In genomic region chr19:5857203-5858081, GRCh38 we compare ENCODE assay signal across 23 cellular contexts. TPM values are rescaled to one million over a fixed set of nuclear protein-coding genes. Genes with fewer than 3 reads are reported as not detected.
DNase-seq lines count a peak whose midpoint lies in the region; ATAC-seq, FAIRE-seq and TF ChIP-seq lines count a peak whose summit lies in the region.
"Had no signal": no experiment of that assay in that cellular context is flagged by ENCODE, and none has a peak within 500 bp of the region (broad histone marks: within the 10 kb centered on the region; RNA-seq: fewer than 3 reads in every experiment).

No MANE protein-coding gene starts in this region.

- no peak for TF ChIP-seq EP300 in K562 (IDR thresholded peaks at IDR 0.05; ENCODE audit: low read length)

- no peaks in the 10 kb centered on the region for H3K36me3 ChIP-seq in HCT116 (ENCODE audit: control insufficient read depth in 1 of 2, insufficient read depth in 2 of 2, low read length in 2 of 2)
- no peaks in the 10 kb centered on the region for H3K36me3 ChIP-seq in K562 (ENCODE audit: control insufficient read depth, insufficient read depth, low read length)
- no peaks in the 10 kb centered on the region for H3K36me3 ChIP-seq in trophoblast cell (ENCODE audit: control insufficient read depth in 1 of 2, insufficient read depth in 2 of 2, low read length in 2 of 2)

- CTCF ChIA-PET in HCT116 (lab: Charles Lee) (interaction anchor here (1.5 kb wide), 1 partner anchor 53 kb away, joined by 4 read pairs; no protein-coding TSS in a partner anchor), K562 (lab: Yijun Ruan, JAX; ENCODE audit: low intra/inter-chr PET ratio) (interaction anchor here (0.6 kb wide), 1 partner anchor 98 kb away, joined by 4 read pairs; no protein-coding TSS in a partner anchor)

- no peak for DNase-seq in HCT116 (ENCODE audit: low read depth, low spot score)
- DNase-seq in MV-4-11 (lab: John Stamatoyannopoulos, UW), result peak; percentile 42
- DNase-seq in K562 (ENCODE audit: extremely low read depth in 1 of 4, low spot score in 3 of 4), result no peak
- peak; percentile 95 to 98 for DNase-seq in trophoblast cell
- no peak for DNase-seq in HUDEP-2 (lab: John Stamatoyannopoulos, UW; ENCODE audit: unreplicated experiment in 76 of 76)
- DNase-seq: C1 segment of cervical spinal cord; Caco-2; CD4-positive, alpha-beta memory T cell; DMS 273 treated with DMSO at 0.1 percent for 48 hours; DMS79; EL; GDM1; H9; HFFc6 had no signal

- H3K9me2 ChIP-seq in HCT116 (ENCODE audit: insufficient read depth), result no peaks in the 10 kb centered on the region

- no peaks in the 10 kb centered on the region for H3K36me3 Mint-ChIP-seq in activated T-helper 17 cell treated with anti-CD3 and anti-CD28 coated beads, Interleukin-2, amount 50 U/mL, for 72 hours (ENCODE audit: low read depth)
- H3K36me3 Mint-ChIP-seq: CD4-positive, alpha-beta memory T cell had no signal

- intact Hi-C loops in HCT116 (cut with micrococcal nuclease) (no loop called here), K562 (cut with micrococcal nuclease) (no loop called here)

- H3K4me1 ChIP-seq in HCT116 (ENCODE audit: control insufficient read depth in 1 of 2, insufficient read depth in 2 of 2, low read length in 2 of 2), result no peaks in the 10 kb centered on the region; a peak in 1 of 4 replicates
- H3K4me1 ChIP-seq in K562 (replicated peaks in 1 of 2; ENCODE audit: control insufficient read depth in 2 of 2, insufficient read depth in 2 of 2, low read length in 2 of 2), result no peaks in the 10 kb centered on the region; a peak in 1 of 5 replicates
- H3K4me1 ChIP-seq in trophoblast cell (ENCODE audit: control insufficient read depth in 1 of 2, insufficient read depth in 2 of 2, low read length in 2 of 2), result peaks cover 0 to 3% of the 10 kb centered on the region in 2 experiments

- H3K79me2 ChIP-seq in HCT116 (ENCODE audit: insufficient read depth, low read length) (no peaks in the 10 kb centered on the region), K562 (ENCODE audit: control insufficient read depth, insufficient read depth, low read length) (no peaks in the 10 kb centered on the region), trophoblast cell (ENCODE audit: control insufficient read depth, insufficient read depth, low read length, poor library complexity) (no peaks in the 10 kb centered on the region)

- H3K4me1 Mint-ChIP-seq in activated T-helper 17 cell treated with anti-CD3 and anti-CD28 coated beads, Interleukin-2, amount 50 U/mL, for 72 hours, result no peaks in the 10 kb centered on the region
- H3K4me1 Mint-ChIP-seq: CD4-positive, alpha-beta memory T cell; GM23338 had no signal

- no peak overlapping the region for H4K12ac ChIP-seq in trophoblast cell (ENCODE audit: low read depth, low read length)

- no peak overlapping the region for H4K8ac ChIP-seq in trophoblast cell (ENCODE audit: low read depth, low read length)

- H3K9me1 ChIP-seq in K562 (ENCODE audit: control insufficient read depth, insufficient read depth, low read length), result no peaks in the 10 kb centered on the region

- H3K27me3 Mint-ChIP-seq in activated T-helper 17 cell treated with anti-CD3 and anti-CD28 coated beads, Interleukin-2, amount 50 U/mL, for 72 hours, result no peaks in the 10 kb centered on the region

- H3K4ac ChIP-seq in trophoblast cell (ENCODE audit: low read depth, low read length), result no peak overlapping the region

- no peak overlapping the region for H2BK5ac ChIP-seq in trophoblast cell (ENCODE audit: low read depth, low read length, poor library complexity)

- POLR2A ChIA-PET in HCT116 (lab: Charles Lee) (no interaction called here), K562 (lab: Yijun Ruan, JAX) (interaction anchor here (0.7 kb wide), 1 partner anchor 17 kb away, joined by 3 read pairs; no protein-coding TSS in a partner anchor)

- no peak overlapping the region for H3K14ac ChIP-seq in trophoblast cell (ENCODE audit: low read length)

- no peak overlapping the region for H2BK12ac ChIP-seq in trophoblast cell (ENCODE audit: low read length)

- H3K4me3 Mint-ChIP-seq in activated T-helper 17 cell treated with anti-CD3 and anti-CD28 coated beads, Interleukin-2, amount 50 U/mL, for 72 hours, result no peak overlapping the region
- H3K4me3 Mint-ChIP-seq: CD4-positive, alpha-beta memory T cell; GM23338; H9; HFFc6 had no signal

- no peak overlapping the region for H4K91ac ChIP-seq in trophoblast cell (ENCODE audit: low read depth, low read length)

- H3K27ac Mint-ChIP-seq in activated T-helper 17 cell treated with anti-CD3 and anti-CD28 coated beads, Interleukin-2, amount 50 U/mL, for 72 hours, result no peak overlapping the region
- H3K27ac Mint-ChIP-seq: CD4-positive, alpha-beta memory T cell; GM23338; H9; HFFc6 had no signal

- H3K9me3 ChIP-seq in HCT116 (ENCODE audit: control insufficient read depth in 1 of 2, insufficient read depth in 1 of 2, low read depth in 1 of 2, low read length in 2 of 2) (no peaks in the 10 kb centered on the region; a peak in 1 of 4 replicates), K562 (replicated peaks; ENCODE audit: control insufficient read depth, insufficient read depth, low read depth, low read length) (no peaks in the 10 kb centered on the region), trophoblast cell (ENCODE audit: insufficient read depth, low read depth, low read length) (peaks cover 1% of the 10 kb centered on the region)

- H3K27ac ChIP-seq in HCT116 (ENCODE audit: low read depth, low read length), result no peak overlapping the region
- no peak overlapping the region for H3K27ac ChIP-seq in K562 (ENCODE audit: extremely low read depth, low read depth, low read length)
- H3K27ac ChIP-seq in trophoblast cell (ENCODE audit: low read depth, low read length), result no peak overlapping the region

- TF ChIP-seq RAD21 in HCT116 (IDR thresholded peaks at IDR 0.05; ENCODE audit: low read depth), result no peak
- TF ChIP-seq RAD21 in K562 (CRISPR knock-in tag; conservative IDR thresholded peaks at IDR 0.05 in 1 of 2, IDR thresholded peaks at IDR 0.05 in 1 of 2), result no peak

- ATAC-seq in HCT116 (no peak), K562 (no peak), GM19035 (IDR thresholded peaks at IDR 0.05; ENCODE audit: unreplicated experiment) (no peak), HG02938 (IDR thresholded peaks at IDR 0.05; ENCODE audit: unreplicated experiment) (no peak)
- ATAC-seq in activated T-helper 17 cell treated with anti-CD3 and anti-CD28 coated beads, Interleukin-2, amount 50 U/mL, for 72 hours (replicated peaks), result no peak
- ATAC-seq: GM12878, GM23338 had no signal

- H3K23ac ChIP-seq in trophoblast cell (ENCODE audit: low read length), result no peak overlapping the region

- no peak overlapping the region for H3K4me3 ChIP-seq in HCT116 (replicated peaks in 1 of 2; ENCODE audit: low read depth in 1 of 2, low read length in 2 of 2)
- H3K4me3 ChIP-seq in K562, result no peak overlapping the region
- no peak overlapping the region for H3K4me3 ChIP-seq in trophoblast cell (ENCODE audit: low read depth, low read length)
- H3K4me3 ChIP-seq: GM12878, GM23338 had no signal

- H4K20me1 ChIP-seq in HCT116 (ENCODE audit: insufficient read depth) (no peaks in the 10 kb centered on the region), K562 (replicated peaks; ENCODE audit: control insufficient read depth, insufficient read depth, low read length) (no peaks in the 10 kb centered on the region; the same call in 1 of the 2 replicates)

- BruUV-seq in HCT116 (replicated peaks; lab: Mats Ljungman, UMichigan) (no TSS peak), K562 (replicated peaks; lab: Mats Ljungman, UMichigan) (no TSS peak)

- H3K4me2 ChIP-seq in HCT116 (ENCODE audit: low read length) (no peak overlapping the region), K562 (ENCODE audit: insufficient read depth, low read length) (no peak overlapping the region), trophoblast cell (ENCODE audit: low read length) (no peak overlapping the region)
- H3K4me2 ChIP-seq: GM23338 had no signal

- RAD21 ChIA-PET in HCT116 (lab: Charles Lee; ENCODE audit: low non-redundant PET in 1 of 2, low total read pairs in 2 of 2, uncharacterized antibody in 2 of 2, unreplicated experiment in 2 of 2), result no interaction called here

- H2BK120ac ChIP-seq in trophoblast cell (ENCODE audit: insufficient read depth, low read length, poor library complexity), result no peak overlapping the region

- no peak for TF ChIP-seq POLR2A in HCT116 (IDR thresholded peaks at IDR 0.05; ENCODE audit: borderline replicate concordance, extremely low read depth, insufficient read depth, insufficient read length)
- no peak for TF ChIP-seq POLR2A in K562 (conservative IDR thresholded peaks at IDR 0.05)

- H2AFZ ChIP-seq in HCT116 (ENCODE audit: low read depth, low read length, poor library complexity, severe bottlenecking) (no peak overlapping the region), K562 (ENCODE audit: low read depth, low read length) (no peak overlapping the region), trophoblast cell (ENCODE audit: insufficient read depth, low read length, poor library complexity) (no peak overlapping the region)
- H2AFZ ChIP-seq: GM23338 had no signal

- H3K27me3 ChIP-seq in HCT116 (ENCODE audit: insufficient read depth, low read length) (no peaks in the 10 kb centered on the region), K562 (ENCODE audit: control insufficient read depth in 2 of 2, insufficient read depth in 2 of 2, low read length in 2 of 2) (peaks cover 28 to 62% of the 10 kb centered on the region in 2 experiments), trophoblast cell (ENCODE audit: insufficient read depth, low read length) (no peaks in the 10 kb centered on the region)

- FAIRE-seq in K562 (lab: Jason Lieb, UNC), result no peak

- no peak overlapping the region for H3K9ac ChIP-seq in HCT116 (ENCODE audit: low read length)
- H3K9ac ChIP-seq in K562 (ENCODE audit: insufficient read depth in 1 of 2, low read depth in 2 of 2, low read length in 2 of 2), result no peak overlapping the region
- no peak overlapping the region for H3K9ac ChIP-seq in trophoblast cell (ENCODE audit: low read length)

- in situ Hi-C loops in K562 (cut with MboI), result no loop called here

- H3K9me3 Mint-ChIP-seq in activated T-helper 17 cell treated with anti-CD3 and anti-CD28 coated beads, Interleukin-2, amount 50 U/mL, for 72 hours, result no peaks in the 10 kb centered on the region
- H3K9me3 Mint-ChIP-seq: CD4-positive, alpha-beta memory T cell; GM23338; H9; HFFc6 had no signal

- 20% methylated on average over 18 of the region's 18 CpGs for WGBS in K562 (ENCODE audit: insufficient coverage, low coverage, missing lambda C conversion rate)
- WGBS in trophoblast cell (ENCODE audit: extremely low coverage, insufficient coverage, insufficient read length), result no CpG with 5 or more reads among the region's 18 CpGs

- TF ChIP-seq CTCF in HCT116 (IDR thresholded peaks at IDR 0.05 in 2 of 3, conservative IDR thresholded peaks at IDR 0.05 in 1 of 3; ENCODE audit: borderline replicate concordance in 1 of 3, insufficient read depth in 1 of 3, low read depth in 2 of 3, low read length in 2 of 3) (no peak), K562 (IDR thresholded peaks at IDR 0.05 in 2 of 3, conservative IDR thresholded peaks at IDR 0.05 in 1 of 3; ENCODE audit: insufficient read depth in 2 of 3, low read depth in 1 of 3, low read length in 3 of 3) (no peak)

- H3K79me1 ChIP-seq in trophoblast cell (ENCODE audit: low read length), result no peaks in the 10 kb centered on the region

- H3K18ac ChIP-seq in trophoblast cell (ENCODE audit: low read length), result no peak overlapping the region

- H2AK5ac ChIP-seq in trophoblast cell (ENCODE audit: low read length), result no peak overlapping the region

RNA-seq across cellular contexts. Expression of gene FUT3, which starts 6.2 kb away (rescaled TPM):
- 2.6 TPM for total RNA-seq in HCT116 (2021; ENCODE audit: unreplicated experiment)
- 9.6 and 9.9 TPM in 2 replicates for polyA plus RNA-seq in HCT116 (2012)
- total RNA-seq in K562 (2011; cell fraction: chromatin; rRNA removed; ENCODE audit: low replicate concordance), result 0.32 TPM in 1 of 2 replicates, not detected in the other
- not detected in 2 replicates for total RNA-seq in K562 (2011; cell fraction: nucleolus; rRNA removed)
- not detected in 2 replicates for total RNA-seq in K562 (2011; cell fraction: nucleoplasm; rRNA removed)
- 0.29 TPM in 1 of 2 replicates, not detected in the other for total RNA-seq in K562 (2014; rRNA removed)
- not detected in 2 replicates for total RNA-seq in K562 (2014; rRNA removed; fragmentation: Illumina TruSeq; extraction: Trizol)
- total RNA-seq in K562 (2015; rRNA removed; fragmentation: Illumina TruSeq; extraction: Trizol), result not detected in 2 replicates
- 0.09 TPM in 1 of 2 replicates, not detected in the other for total RNA-seq in K562 (2021)
- polyA plus RNA-seq in K562 (2011; rRNA removed), result not detected in 2 replicates
- not detected in 2 replicates for polyA plus RNA-seq in K562 (2011; cell fraction: cytosol; rRNA removed)
- not detected in 2 replicates for polyA plus RNA-seq in K562 (2011; cell fraction: nucleus; rRNA removed)
- polyA plus RNA-seq in K562 (2012), result 0.32 TPM in 1 of 2 replicates, not detected in the other
- polyA plus RNA-seq in K562 (2014; fragmentation: Illumina TruSeq; extraction: Trizol), result not detected in 2 replicates
- polyA plus RNA-seq in K562 (2014; fragmentation: Nextera tagmentation; extraction: Ambion mirVana), result not detected
- not detected in 2 replicates for polyA plus RNA-seq in K562 (2014; rRNA removed)
- polyA minus RNA-seq in K562 (2011; rRNA and poly(A)+ RNA removed), result not detected in 2 replicates
- polyA minus RNA-seq in K562 (2011; cell fraction: cytosol; rRNA and poly(A)+ RNA removed), result not detected in 2 replicates
- polyA minus RNA-seq in K562 (2011; cell fraction: nucleus; rRNA and poly(A)+ RNA removed), result not detected in 2 replicates
- 0.41 and 0.47 TPM in 2 replicates for polyA plus RNA-seq in trophoblast cell (2013)
- 1 to 10 TPM in 1 of 2 donors, not detected in 1; 1.4 TPM for total RNA-seq in activated T-helper 17 cell treated with anti-CD3 and anti-CD28 coated beads, Interleukin-2, amount 50 U/mL, for 72 hours
- total RNA-seq: A172, A673, GM23338, H4, H9, HFFc6 had no signal
- polyA plus RNA-seq: BJ; CD4-positive, alpha-beta memory T cell had no signal

RNA-seq across cellular contexts. Expression of gene FUT5, which starts 12.9 kb away (rescaled TPM):
- total RNA-seq in HCT116 (2021; ENCODE audit: unreplicated experiment), result 0.84 TPM
- polyA plus RNA-seq in HCT116 (2012), result not detected in 2 replicates
- not detected in 2 replicates for total RNA-seq in K562 (2011; cell fraction: chromatin; rRNA removed; ENCODE audit: low replicate concordance)
- 0.17 TPM in 1 of 2 replicates, not detected in the other for total RNA-seq in K562 (2011; cell fraction: nucleolus; rRNA removed)
- total RNA-seq in K562 (2011; cell fraction: nucleoplasm; rRNA removed), result not detected in 2 replicates
- total RNA-seq in K562 (2014; rRNA removed), result not detected in 2 replicates
- total RNA-seq in K562 (2014; rRNA removed; fragmentation: Illumina TruSeq; extraction: Trizol), result not detected in 2 replicates
- not detected in 2 replicates for total RNA-seq in K562 (2015; rRNA removed; fragmentation: Illumina TruSeq; extraction: Trizol)
- total RNA-seq in K562 (2021), result not detected in 2 replicates
- not detected in 2 replicates for polyA plus RNA-seq in K562 (2011; rRNA removed)
- polyA plus RNA-seq in K562 (2011; cell fraction: cytosol; rRNA removed), result not detected in 2 replicates
- polyA plus RNA-seq in K562 (2011; cell fraction: nucleus; rRNA removed), result not detected in 2 replicates
- not detected in 2 replicates for polyA plus RNA-seq in K562 (2012)
- polyA plus RNA-seq in K562 (2014; fragmentation: Illumina TruSeq; extraction: Trizol), result not detected in 2 replicates
- polyA plus RNA-seq in K562 (2014; fragmentation: Nextera tagmentation; extraction: Ambion mirVana), result not detected
- not detected in 2 replicates for polyA plus RNA-seq in K562 (2014; rRNA removed)
- not detected in 2 replicates for polyA minus RNA-seq in K562 (2011; rRNA and poly(A)+ RNA removed)
- not detected in 2 replicates for polyA minus RNA-seq in K562 (2011; cell fraction: cytosol; rRNA and poly(A)+ RNA removed)
- polyA minus RNA-seq in K562 (2011; cell fraction: nucleus; rRNA and poly(A)+ RNA removed), result not detected in 2 replicates
- 0.04 TPM in 2 replicates for polyA plus RNA-seq in trophoblast cell (2013)
- total RNA-seq in activated T-helper 17 cell treated with anti-CD3 and anti-CD28 coated beads, Interleukin-2, amount 50 U/mL, for 72 hours, result under 1 TPM in 1 of 2 donors, not detected in 1; 0.48 TPM
- total RNA-seq: A172, A673, Caco-2, GM12878, GM23338, H4, H9, HFFc6 had no signal
- polyA plus RNA-seq: BJ; CD4-positive, alpha-beta memory T cell; GM12878; GM23338 had no signal

RNA-seq across cellular contexts. Expression of gene FUT6, which starts 17.9 kb away (rescaled TPM):
- total RNA-seq in HCT116 (2021; ENCODE audit: unreplicated experiment), result not detected
- polyA plus RNA-seq in HCT116 (2012), result 0.22 and 0.32 TPM in 2 replicates
- 0.19 TPM in 1 of 2 replicates, not detected in the other for total RNA-seq in K562 (2011; cell fraction: chromatin; rRNA removed; ENCODE audit: low replicate concordance)
- total RNA-seq in K562 (2011; cell fraction: nucleolus; rRNA removed), result not detected in 2 replicates
- total RNA-seq in K562 (2011; cell fraction: nucleoplasm; rRNA removed), result not detected in 2 replicates
- not detected in 2 replicates for total RNA-seq in K562 (2014; rRNA removed)
- total RNA-seq in K562 (2014; rRNA removed; fragmentation: Illumina TruSeq; extraction: Trizol), result not detected in 2 replicates
- total RNA-seq in K562 (2015; rRNA removed; fragmentation: Illumina TruSeq; extraction: Trizol), result not detected in 2 replicates
- not detected in 2 replicates for total RNA-seq in K562 (2021)
- polyA plus RNA-seq in K562 (2011; rRNA removed), result not detected in 2 replicates
- polyA plus RNA-seq in K562 (2011; cell fraction: cytosol; rRNA removed), result not detected in 2 replicates
- polyA plus RNA-seq in K562 (2011; cell fraction: nucleus; rRNA removed), result not detected in 2 replicates
- polyA plus RNA-seq in K562 (2012), result not detected in 2 replicates
- not detected in 2 replicates for polyA plus RNA-seq in K562 (2014; fragmentation: Illumina TruSeq; extraction: Trizol)
- polyA plus RNA-seq in K562 (2014; fragmentation: Nextera tagmentation; extraction: Ambion mirVana), result under 1 TPM in 1 of 2 experiments, not detected in 1; 0.04 TPM
- polyA plus RNA-seq in K562 (2014; rRNA removed), result not detected in 2 replicates
- not detected in 2 replicates for polyA minus RNA-seq in K562 (2011; rRNA and poly(A)+ RNA removed)
- not detected in 2 replicates for polyA minus RNA-seq in K562 (2011; cell fraction: cytosol; rRNA and poly(A)+ RNA removed)
- not detected in 2 replicates for polyA minus RNA-seq in K562 (2011; cell fraction: nucleus; rRNA and poly(A)+ RNA removed)
- polyA plus RNA-seq in trophoblast cell (2013), result 0.03 and 0.04 TPM in 2 replicates
- total RNA-seq in activated T-helper 17 cell treated with anti-CD3 and anti-CD28 coated beads, Interleukin-2, amount 50 U/mL, for 72 hours, result not detected
- total RNA-seq: A172; A673; Caco-2; CD4-positive, alpha-beta memory T cell; GM12878; GM23338; H4; HFFc6 had no signal
- polyA plus RNA-seq: BJ; CD4-positive, alpha-beta memory T cell; GM12878; GM23338 had no signal

RNA-seq across cellular contexts. Expression of gene NDUFA11, which starts 46.1 kb away (rescaled TPM):
- 311 TPM for total RNA-seq in HCT116 (2021; ENCODE audit: unreplicated experiment)
- 395 and 410 TPM in 2 replicates for polyA plus RNA-seq in HCT116 (2012)
- 29.3 and 88.6 TPM in 2 replicates for total RNA-seq in K562 (2011; cell fraction: chromatin; rRNA removed; ENCODE audit: low replicate concordance)
- total RNA-seq in K562 (2011; cell fraction: nucleolus; rRNA removed), result 66.7 and 67.1 TPM in 2 replicates
- 50.4 and 52.5 TPM in 2 replicates for total RNA-seq in K562 (2011; cell fraction: nucleoplasm; rRNA removed)
- 367 and 490 TPM in 2 replicates for total RNA-seq in K562 (2014; rRNA removed)
- total RNA-seq in K562 (2014; rRNA removed; fragmentation: Illumina TruSeq; extraction: Trizol), result 42.7 and 63.3 TPM in 2 replicates
- 268 and 274 TPM in 2 replicates for total RNA-seq in K562 (2015; rRNA removed; fragmentation: Illumina TruSeq; extraction: Trizol)
- total RNA-seq in K562 (2021), result 335 and 348 TPM in 2 replicates
- polyA plus RNA-seq in K562 (2011; rRNA removed), result 84.9 and 133 TPM in 2 replicates
- 461 and 1,752 TPM in 2 replicates for polyA plus RNA-seq in K562 (2011; cell fraction: cytosol; rRNA removed)
- polyA plus RNA-seq in K562 (2011; cell fraction: nucleus; rRNA removed), result 140 and 189 TPM in 2 replicates
- 302 and 461 TPM in 2 replicates for polyA plus RNA-seq in K562 (2012)
- 307 and 475 TPM in 2 replicates for polyA plus RNA-seq in K562 (2014; fragmentation: Illumina TruSeq; extraction: Trizol)
- 100 to 1,000 TPM; 212 to 249 TPM for polyA plus RNA-seq in K562 (2014; fragmentation: Nextera tagmentation; extraction: Ambion mirVana)
- polyA plus RNA-seq in K562 (2014; rRNA removed), result 321 and 486 TPM in 2 replicates
- 9.3 and 16.9 TPM in 2 replicates for polyA minus RNA-seq in K562 (2011; rRNA and poly(A)+ RNA removed)
- polyA minus RNA-seq in K562 (2011; cell fraction: cytosol; rRNA and poly(A)+ RNA removed), result 41.1 and 45.0 TPM in 2 replicates
- 13.3 and 13.9 TPM in 2 replicates for polyA minus RNA-seq in K562 (2011; cell fraction: nucleus; rRNA and poly(A)+ RNA removed)
- polyA plus RNA-seq in trophoblast cell (2013), result 291 and 293 TPM in 2 replicates
- 100 to 1,000 TPM; 162 to 249 TPM for total RNA-seq in activated T-helper 17 cell treated with anti-CD3 and anti-CD28 coated beads, Interleukin-2, amount 50 U/mL, for 72 hours

RNA-seq across cellular contexts. Expression of gene VMAC, which starts 47.2 kb away (rescaled TPM):
- 2.1 TPM for total RNA-seq in HCT116 (2021; ENCODE audit: unreplicated experiment)
- polyA plus RNA-seq in HCT116 (2012), result 0.67 and 1.2 TPM in 2 replicates
- total RNA-seq in K562 (2011; cell fraction: chromatin; rRNA removed; ENCODE audit: low replicate concordance), result 3.3 and 9.9 TPM in 2 replicates
- total RNA-seq in K562 (2011; cell fraction: nucleolus; rRNA removed), result 7.8 and 8.7 TPM in 2 replicates
- total RNA-seq in K562 (2011; cell fraction: nucleoplasm; rRNA removed), result 5.2 and 5.6 TPM in 2 replicates
- total RNA-seq in K562 (2014; rRNA removed), result 1.9 and 3.1 TPM in 2 replicates
- 0.89 and 1.1 TPM in 2 replicates for total RNA-seq in K562 (2014; rRNA removed; fragmentation: Illumina TruSeq; extraction: Trizol)
- total RNA-seq in K562 (2015; rRNA removed; fragmentation: Illumina TruSeq; extraction: Trizol), result 0.76 and 1.1 TPM in 2 replicates
- total RNA-seq in K562 (2021), result 2.1 and 2.3 TPM in 2 replicates
- polyA plus RNA-seq in K562 (2011; rRNA removed), result 1.0 and 1.9 TPM in 2 replicates
- 2.2 and 2.7 TPM in 2 replicates for polyA plus RNA-seq in K562 (2011; cell fraction: cytosol; rRNA removed)
- 4.0 and 5.0 TPM in 2 replicates for polyA plus RNA-seq in K562 (2011; cell fraction: nucleus; rRNA removed)
- 1.1 and 2.2 TPM in 2 replicates for polyA plus RNA-seq in K562 (2012)
- 0.86 and 1.3 TPM in 2 replicates for polyA plus RNA-seq in K562 (2014; fragmentation: Illumina TruSeq; extraction: Trizol)
- under 1 TPM; 0.03 to 0.06 TPM for polyA plus RNA-seq in K562 (2014; fragmentation: Nextera tagmentation; extraction: Ambion mirVana)
- 1.9 and 3.4 TPM in 2 replicates for polyA plus RNA-seq in K562 (2014; rRNA removed)
- 0.77 and 0.84 TPM in 2 replicates for polyA minus RNA-seq in K562 (2011; rRNA and poly(A)+ RNA removed)
- 0.57 and 0.73 TPM in 2 replicates for polyA minus RNA-seq in K562 (2011; cell fraction: cytosol; rRNA and poly(A)+ RNA removed)
- polyA minus RNA-seq in K562 (2011; cell fraction: nucleus; rRNA and poly(A)+ RNA removed), result 1.3 and 1.8 TPM in 2 replicates
- 3.1 and 3.2 TPM in 2 replicates for polyA plus RNA-seq in trophoblast cell (2013)
- 1 to 10 TPM; 3.7 to 4.4 TPM for total RNA-seq in activated T-helper 17 cell treated with anti-CD3 and anti-CD28 coated beads, Interleukin-2, amount 50 U/mL, for 72 hours

Comparison
In these comparisons a context has a peak if more than half of its experiments do, and no peak if none do; other contexts are left out.
1. DNase-seq: peak in MV-4-11 (single experiment) and trophoblast cell (2 of 2); none in HCT116 (single experiment), K562 (0 of 4) and HUDEP-2 (0 of 76).